ENCODE assay signal across 8 cellular contexts in genomic region chr3:176814252-176814651, GRCh38.
DNase-seq lines count a peak whose midpoint lies in the region; ATAC-seq and TF ChIP-seq lines count a peak whose summit lies in the region.

No MANE protein-coding gene starts in this region.

- H3K27me3 ChIP-seq in Peyer's patch (no peaks in the 10 kb centered on the region), fibroblast of lung (ENCODE audit: control insufficient read depth, insufficient read depth, low read length) (no peaks in the 10 kb centered on the region), neuron (ENCODE audit: insufficient read depth, low read length) (no peaks in the 10 kb centered on the region), suprapubic skin (no peaks in the 10 kb centered on the region), vagina (no peaks in the 10 kb centered on the region)

- 14% methylated on average over 12 of the region's 12 CpGs for WGBS in suprapubic skin

- H3K9me3 ChIP-seq in Peyer's patch (no peaks in the 10 kb centered on the region), fibroblast of lung (ENCODE audit: control insufficient read depth, insufficient read depth, low read depth, low read length) (no peaks in the 10 kb centered on the region), neuron (ENCODE audit: low read length) (no peaks in the 10 kb centered on the region), suprapubic skin (no peaks in the 10 kb centered on the region), vagina (no peaks in the 10 kb centered on the region)

- TF ChIP-seq EP300 in suprapubic skin (IDR thresholded peaks at IDR 0.05): no peak

- peak; percentile 99 for ATAC-seq in GM19351 (IDR thresholded peaks at IDR 0.05; ENCODE audit: unreplicated experiment)
- ATAC-seq in HG03135 (IDR thresholded peaks at IDR 0.05; ENCODE audit: unreplicated experiment): peak; percentile 94

- intact Hi-C loops in vagina (cut with DNase I): no loop called here

- H3K9ac ChIP-seq in fibroblast of lung (ENCODE audit: insufficient read depth, low read length): no peak overlapping the region

- no peaks in the 10 kb centered on the region for H3K4me1 ChIP-seq in Peyer's patch
- no peaks in the 10 kb centered on the region for H3K4me1 ChIP-seq in fibroblast of lung (ENCODE audit: control insufficient read depth, extremely low read depth, insufficient read depth, low read length)
- H3K4me1 ChIP-seq in neuron (ENCODE audit: insufficient read depth, low read length): no peaks in the 10 kb centered on the region
- no peaks in the 10 kb centered on the region for H3K4me1 ChIP-seq in suprapubic skin
- no peaks in the 10 kb centered on the region for H3K4me1 ChIP-seq in vagina

- no peaks in the 10 kb centered on the region for H4K20me1 ChIP-seq in fibroblast of lung (ENCODE audit: control insufficient read depth, extremely low read depth, insufficient read depth, low read length)

- TF ChIP-seq CTCF in Peyer's patch (IDR thresholded peaks at IDR 0.05) (peak in 4 of 6 experiments; percentile 4 to 23 (median 11)), fibroblast of lung (conservative IDR thresholded peaks at IDR 0.05 in 1 of 2, IDR thresholded peaks at IDR 0.05 in 1 of 2; ENCODE audit: low read depth in 1 of 2, low read length in 2 of 2) (peak; percentile 46 to 78), suprapubic skin (IDR thresholded peaks at IDR 0.05) (peak in 1 of 2 donors; percentile 37), vagina (IDR thresholded peaks at IDR 0.05) (no peak)

- H3K36me3 ChIP-seq in Peyer's patch: no peaks in the 10 kb centered on the region
- H3K36me3 ChIP-seq in fibroblast of lung (ENCODE audit: control insufficient read depth, insufficient read depth, low read length): no peaks in the 10 kb centered on the region
- no peaks in the 10 kb centered on the region for H3K36me3 ChIP-seq in neuron (ENCODE audit: insufficient read depth, low read length)
- H3K36me3 ChIP-seq in suprapubic skin: no peaks in the 10 kb centered on the region
- no peaks in the 10 kb centered on the region for H3K36me3 ChIP-seq in vagina

- H3K4me3 ChIP-seq in Peyer's patch: no peak overlapping the region
- no peak overlapping the region for H3K4me3 ChIP-seq in fibroblast of lung (replicated peaks in 1 of 4; ENCODE audit: control extremely low read depth in 1 of 4, insufficient read depth in 1 of 4, low read depth in 3 of 4, low read length in 4 of 4)
- H3K4me3 ChIP-seq in neuron (ENCODE audit: low read length): no peak overlapping the region
- H3K4me3 ChIP-seq in suprapubic skin: no peak overlapping the region
- H3K4me3 ChIP-seq in vagina: no peak overlapping the region

- TF ChIP-seq POLR2A in Peyer's patch (IDR thresholded peaks at IDR 0.05) (no peak), suprapubic skin (IDR thresholded peaks at IDR 0.05) (no peak), vagina (IDR thresholded peaks at IDR 0.05) (no peak)

- DNase-seq in ELF-1 (ENCODE audit: low read depth, low spot score): peak; percentile 88
- DNase-seq in Peyer's patch: peak in 1 of 3 donors; percentile 46
- DNase-seq in fibroblast of lung (ENCODE audit: low read depth in 2 of 2): peak; percentile 54 to 70
- DNase-seq in suprapubic skin (ENCODE audit: low spot score in 2 of 2): no peak
- no peak for DNase-seq in vagina (ENCODE audit: extremely low spot score in 2 of 2)

- H3K4me2 ChIP-seq in fibroblast of lung (ENCODE audit: extremely low read depth, insufficient read depth, low read length): no peak overlapping the region

- H2AFZ ChIP-seq in fibroblast of lung (ENCODE audit: low read length): no peak overlapping the region
- H2AFZ ChIP-seq in neuron (ENCODE audit: low read depth, low read length): peak overlapping the region; percentile 60

- H3K79me2 ChIP-seq in fibroblast of lung (ENCODE audit: control insufficient read depth, insufficient read depth, low read length): no peaks in the 10 kb centered on the region

- H3K27ac ChIP-seq in Peyer's patch (no peak overlapping the region), fibroblast of lung (ENCODE audit: insufficient read depth, low read length) (no peak overlapping the region), suprapubic skin (no peak overlapping the region), vagina (no peak overlapping the region)

Comparison
In these comparisons a context has a peak if more than half of its experiments do, and no peak if none do; other contexts are left out.
1. DNase-seq: peak in ELF-1 (single experiment) and fibroblast of lung (2 of 2); none in suprapubic skin (0 of 2) and vagina (0 of 2).
2. CTCF ChIP-seq: peak in Peyer's patch (4 of 6) and fibroblast of lung (2 of 2); none in vagina (0 of 3).